8 cellular contexts compared by ENCODE assay signal in genomic region chr16:20805684-20806167, GRCh38. TPM values are rescaled to one million over a fixed set of nuclear protein-coding genes. Genes with fewer than 3 reads are reported as not detected.
DNase-seq lines count a peak whose midpoint lies in the region; ATAC-seq, FAIRE-seq and TF ChIP-seq lines count a peak whose summit lies in the region.
"Not testable (repeated sequence)": the region's sequence is repeated elsewhere in the genome, so short reads cannot be mapped to it uniquely, and the experiment has no call there.

No MANE protein-coding gene starts in this region.

- not testable (repeated sequence) for H3K9me2 ChIP-seq in Karpas-422 (replicated peaks; ENCODE audit: insufficient read depth, low read length)

- H3K4me3 ChIP-seq in GM06990 (replicated peaks; ENCODE audit: low read depth, low read length) (peak overlapping the region; percentile 87), Karpas-422 (ENCODE audit: low read length) (peak overlapping the region; percentile 96), astrocyte (ENCODE audit: insufficient read depth, low read depth, low read length) (peak overlapping the region; percentile 86), esophagus squamous epithelium (peak overlapping the region; percentile 71 to 87 (median 80)), right lobe of liver (peak overlapping the region; percentile 63 to 91 (median 84)), urinary bladder (ENCODE audit: low read depth, low read length) (peak overlapping the region; percentile 68)

- H3K4me1 Mint-ChIP-seq in T-helper 17 cell: peaks cover 16% of the 10 kb centered on the region
- not testable (repeated sequence) for H3K4me1 Mint-ChIP-seq in astrocyte (ENCODE audit: low read depth, unreplicated experiment)

- not testable (repeated sequence) for H3K9me3 Mint-ChIP-seq in astrocyte (ENCODE audit: unreplicated experiment)

- peak overlapping the region; percentile 83 for H2AFZ ChIP-seq in Karpas-422 (ENCODE audit: low read length)
- H2AFZ ChIP-seq in astrocyte (ENCODE audit: low read depth, low read length): peak overlapping the region; percentile 86

- peaks cover 35% of the 10 kb centered on the region for H3K79me2 ChIP-seq in Karpas-422 (ENCODE audit: low read length)
- H3K79me2 ChIP-seq in astrocyte (ENCODE audit: insufficient read depth, low read length): not testable (repeated sequence)

- not testable (repeated sequence) for H3K36me3 ChIP-seq in GM06990 (ENCODE audit: control insufficient read depth, insufficient read depth, low read length); Karpas-422 (ENCODE audit: insufficient read depth, low read length); astrocyte (ENCODE audit: insufficient read depth, low read length); right lobe of liver; urinary bladder (ENCODE audit: insufficient read depth)
- peaks cover 0 to 20% (median 0%) of the 10 kb centered on the region in 3 donors for H3K36me3 ChIP-seq in esophagus squamous epithelium

- intact Hi-C loops in esophagus squamous epithelium (cut with DNase I); right lobe of liver (cut with DNase I): not testable (repeated sequence)

- H3K27me3 Mint-ChIP-seq in T-helper 17 cell; astrocyte (ENCODE audit: low read depth, unreplicated experiment): not testable (repeated sequence)

- H3K27me3 ChIP-seq in GM06990 (replicated peaks; ENCODE audit: control insufficient read depth, insufficient read depth, low read length); Karpas-422 (ENCODE audit: low read length); astrocyte (ENCODE audit: insufficient read depth, low read length); esophagus squamous epithelium; right lobe of liver: not testable (repeated sequence)

- H4K20me1 ChIP-seq in Karpas-422 (ENCODE audit: insufficient read depth, low read depth, low read length); astrocyte (ENCODE audit: insufficient read depth, low read length): not testable (repeated sequence)

- peak overlapping the region; percentile 88 for H3K4me2 ChIP-seq in Karpas-422 (ENCODE audit: low read depth, low read length, poor library complexity, severe bottlenecking)
- peak overlapping the region; percentile 91 for H3K4me2 ChIP-seq in astrocyte (ENCODE audit: low read length)

- TF ChIP-seq CTCF in GM06990 (IDR thresholded peaks at IDR 0.05; ENCODE audit: insufficient read depth, low read length, poor library complexity, severe bottlenecking); astrocyte (IDR thresholded peaks at IDR 0.05; ENCODE audit: insufficient read depth, low read depth, low read length); esophagus squamous epithelium (IDR thresholded peaks at IDR 0.05); right lobe of liver (IDR thresholded peaks at IDR 0.05): not testable (repeated sequence)

- DNase-seq in GM06990 (ENCODE audit: extremely low read depth, insufficient read length); T-helper 17 cell; astrocyte (ENCODE audit: low read depth); esophagus squamous epithelium (lab: John Stamatoyannopoulos, UW); right lobe of liver: not testable (repeated sequence)
- DNase-seq in Karpas-422 (peak; percentile 70), pons (ENCODE audit: low spot score) (peak; percentile 29)

- 7 to 8% methylated on average over 10 to 12 of the region's 12 CpGs for WGBS in esophagus squamous epithelium, 2 donors
- 5% methylated on average over 12 of the region's 12 CpGs for WGBS in right lobe of liver (ENCODE audit: insufficient coverage, low coverage, low lambda C conversion rate, missing lambda C conversion rate)
- 8% methylated on average over 12 of the region's 12 CpGs for WGBS in urinary bladder

- not testable (repeated sequence) for H3K36me3 Mint-ChIP-seq in T-helper 17 cell (ENCODE audit: low read depth); astrocyte (ENCODE audit: low read depth, unreplicated experiment)

- H3K4me1 ChIP-seq in Karpas-422 (ENCODE audit: low read length): peaks cover 20% of the 10 kb centered on the region
- H3K4me1 ChIP-seq in astrocyte (ENCODE audit: insufficient read depth, low read length); urinary bladder (ENCODE audit: insufficient read depth): not testable (repeated sequence)
- H3K4me1 ChIP-seq in esophagus squamous epithelium: peaks cover 0 to 26% (median 9%) of the 10 kb centered on the region in 3 donors
- peaks cover 0 to 30% (median 12%) of the 10 kb centered on the region in 4 donors for H3K4me1 ChIP-seq in right lobe of liver

- H3K9me3 ChIP-seq in Karpas-422 (ENCODE audit: low read length); T-helper 17 cell (ENCODE audit: control insufficient read depth, low read length, poor library complexity, severe bottlenecking); astrocyte (ENCODE audit: insufficient read depth, low read depth, low read length); esophagus squamous epithelium; right lobe of liver: not testable (repeated sequence)

- H3K27ac ChIP-seq in Karpas-422 (ENCODE audit: low read length) (peak overlapping the region; percentile 86), astrocyte (ENCODE audit: low read depth, low read length) (peak overlapping the region; percentile 84), esophagus squamous epithelium (peak overlapping the region; percentile 92 to 98 (median 95)), right lobe of liver (peak overlapping the region; percentile 68 to 86 (median 82)), urinary bladder (ENCODE audit: low read depth) (peak overlapping the region; percentile 88)

- H3K4me3 Mint-ChIP-seq in T-helper 17 cell (peak overlapping the region; percentile 97), astrocyte (ENCODE audit: unreplicated experiment) (peak overlapping the region; percentile 97)

- FAIRE-seq in astrocyte (lab: Jason Lieb, UNC): not testable (repeated sequence)

- ATAC-seq in T-helper 17 cell: not testable (repeated sequence)
- peak in 3 of 4 donors; percentile 2 to 4 (median 3) for ATAC-seq in right lobe of liver

- H3K9ac ChIP-seq in Karpas-422 (ENCODE audit: low read length): peak overlapping the region; percentile 93
- peak overlapping the region; percentile 90 for H3K9ac ChIP-seq in astrocyte (ENCODE audit: low read length)

- not testable (repeated sequence) for TF ChIP-seq POLR2A in esophagus squamous epithelium (IDR thresholded peaks at IDR 0.05); right lobe of liver (IDR thresholded peaks at IDR 0.05)

- peak overlapping the region; percentile 95 for H3K27ac Mint-ChIP-seq in T-helper 17 cell
- H3K27ac Mint-ChIP-seq in astrocyte (ENCODE audit: unreplicated experiment): not testable (repeated sequence)

RNA-seq across cellular contexts. Expression of gene ERI2, which starts 0.5 kb away (rescaled TPM):
- 12.3 and 17.0 TPM in 2 replicates for total RNA-seq in Karpas-422 (2014; rRNA removed; shearing (Covaris generic); ENCODE audit: low replicate concordance)
- total RNA-seq in T-helper 17 cell (1 to 10 TPM; 2.1 to 2.3 TPM), astrocyte (11.4 and 12.9 TPM in 2 replicates), esophagus squamous epithelium (10 to 100 TPM; 12.5 to 20.0 (median 19.0) TPM), right lobe of liver (10 to 100 TPM in 5 of 6 experiments, 1 to 10 TPM in 1; 9.8 to 15.9 (median 14.8) TPM), urinary bladder (45.6 TPM)
- polyA plus RNA-seq in urinary bladder: 12.5 TPM

RNA-seq across cellular contexts. Expression of gene REXO5, which starts 0.6 kb away (rescaled TPM):
- 8.4 and 13.9 TPM in 2 replicates for total RNA-seq in Karpas-422 (2014; rRNA removed; shearing (Covaris generic); ENCODE audit: low replicate concordance)
- total RNA-seq in T-helper 17 cell (1 to 10 TPM in 1 of 2 donors, not detected in 1; 1.6 TPM), astrocyte (0.99 and 1.8 TPM in 2 replicates), esophagus squamous epithelium (1 to 10 TPM in 3 of 4 donors, under 1 TPM in 1; 0.49 to 3.2 (median 2.7) TPM), right lobe of liver (1 to 10 TPM; 1.1 to 2.9 (median 2.4) TPM), urinary bladder (16.1 TPM)
- polyA plus RNA-seq in urinary bladder: 3.0 TPM

RNA-seq across cellular contexts. Expression of gene ACSM3, which starts 41.9 kb away (rescaled TPM):
- total RNA-seq in Karpas-422 (2014; rRNA removed; shearing (Covaris generic); ENCODE audit: low replicate concordance): 1.1 and 1.6 TPM in 2 replicates
- total RNA-seq in T-helper 17 cell (1 to 10 TPM; 5.1 to 6.6 TPM), astrocyte (5.3 and 7.4 TPM in 2 replicates), esophagus squamous epithelium (1 to 10 TPM in 3 of 4 donors, under 1 TPM in 1; 0.57 to 8.6 (median 3.8) TPM), right lobe of liver (100 to 1,000 TPM in 1 of 6 experiments, 10 to 100 TPM in 5; 24.5 to 109 (median 57.9) TPM), urinary bladder (11.3 TPM)
- polyA plus RNA-seq in urinary bladder: 3.5 TPM
